Comparison of ENCODE assay signal across 25 cellular contexts in genomic region chr19:30003862-30004261, GRCh38.
DNase-seq lines count a peak whose midpoint lies in the region; ATAC-seq and TF ChIP-seq lines count a peak whose summit lies in the region.
"Had no signal": no experiment of that assay in that cellular context is flagged by ENCODE, and none has a peak within 500 bp of the region (broad histone marks: within the 10 kb centered on the region; RNA-seq: fewer than 3 reads in every experiment).

No MANE protein-coding gene starts in this region.

- H3K4me3 Mint-ChIP-seq in neural crest cell: peak overlapping the region; percentile 8
- no peak overlapping the region for H3K4me3 Mint-ChIP-seq in activated CD8-positive, alpha-beta memory T cell treated with anti-CD3 and anti-CD28 coated beads, Interleukin-2, amount 10 ng/mL, durations not matched to agents 7 days and 5 days
- H3K4me3 Mint-ChIP-seq: activated CD4-positive, alpha-beta T cell treated with anti-CD3 and anti-CD28 coated beads for 36 hours; activated T-cell treated with anti-CD3 and anti-CD28 coated beads, Interleukin-2, amount 50 U/mL, for 24 hours; CD8-positive, alpha-beta memory T cell; T-helper 1 cell treated with Interleukin-12 subunit alpha and Interleukin-12 subunit beta and Interleukin-4 antibody, amounts not matched to agents 30 μg/mL and 1 μg/mL, for 36 hours had no signal

- H3K4me3 ChIP-seq in fibroblast of villous mesenchyme (ENCODE audit: low read depth, low read length): no peak overlapping the region
- H3K4me3 ChIP-seq: lung had no signal

- no peaks in the 10 kb centered on the region for H3K27me3 Mint-ChIP-seq in neural crest cell (ENCODE audit: low read depth)
- H3K27me3 Mint-ChIP-seq in activated CD8-positive, alpha-beta memory T cell treated with anti-CD3 and anti-CD28 coated beads, Interleukin-2, amount 10 ng/mL, durations not matched to agents 7 days and 5 days: no peaks in the 10 kb centered on the region
- H3K27me3 Mint-ChIP-seq: activated CD4-positive, alpha-beta T cell treated with anti-CD3 and anti-CD28 coated beads for 36 hours; activated T-cell treated with anti-CD3 and anti-CD28 coated beads, Interleukin-2, amount 50 U/mL, for 24 hours; CD8-positive, alpha-beta memory T cell had no signal

- CTCF ChIA-PET in activated CD8-positive, alpha-beta memory T cell treated with anti-CD3 and anti-CD28 coated beads, Interleukin-2, amount 10 ng/mL, durations not matched to agents 7 days and 5 days (lab: Charles Lee): interaction anchor here (0.8 kb wide), 1 partner anchor 9 kb away, joined by 3 read pairs; no protein-coding TSS in a partner anchor

- DNase-seq in NCI-H1417 (lab: John Stamatoyannopoulos, UW): peak in 2 of 3 experiments; percentile 26 to 73
- DNase-seq in NCI-H1417 treated with DMSO at 0.1 percent for 48 hours (lab: John Stamatoyannopoulos, UW): no peak
- peak; percentile 44 for DNase-seq in NCI-H146 treated with DMSO at 0.1 percent for 48 hours (lab: John Stamatoyannopoulos, UW; ENCODE audit: unreplicated experiment)
- peak; percentile 49 for DNase-seq in fibroblast of villous mesenchyme (ENCODE audit: low read depth)
- DNase-seq in neural crest cell (ENCODE audit: low read depth, low spot score): no peak
- no peak for DNase-seq in activated CD8-positive, alpha-beta memory T cell treated with anti-CD3 and anti-CD28 coated beads, Interleukin-2, amount 10 ng/mL, durations not matched to agents 7 days and 5 days
- DNase-seq in COLO668 (lab: John Stamatoyannopoulos, UW; ENCODE audit: unreplicated experiment): no peak
- DNase-seq in DMS 273 treated with DMSO at 0.1 percent for 48 hours (lab: John Stamatoyannopoulos, UW): no peak
- DNase-seq: activated CD4-positive, alpha-beta T cell treated with anti-CD3 and anti-CD28 coated beads for 36 hours; activated CD8-positive, alpha-beta memory T cell treated with anti-CD3 and anti-CD28 coated beads for 24 hours; activated naive CD4-positive, alpha-beta T cell; activated T-cell treated with anti-CD3 and anti-CD28 coated beads, Interleukin-2, amount 50 U/mL, for 24 hours; amygdala; CD8-positive, alpha-beta memory T cell; GDM1; islet precursor cell; NCI-H1048; NCI-H774; nucleus accumbens; RPMI8226; small intestine; stimulated activated CD4-positive, alpha-beta T cell treated with anti-CD3 and anti-CD28 coated beads, Interleukin-1b, Interleukin-23, amount 100 ng/mL, for 48 hours; trophoblast cell had no signal

- TF ChIP-seq CTCF in fibroblast of villous mesenchyme (IDR thresholded peaks at IDR 0.05; ENCODE audit: insufficient read depth, low read depth, low read length) (no peak), neural crest cell (conservative IDR thresholded peaks at IDR 0.05) (no peak)

- no peak overlapping the region for H3K27ac Mint-ChIP-seq in neural crest cell (ENCODE audit: unreplicated experiment)
- H3K27ac Mint-ChIP-seq in activated CD8-positive, alpha-beta memory T cell treated with anti-CD3 and anti-CD28 coated beads, Interleukin-2, amount 10 ng/mL, durations not matched to agents 7 days and 5 days: no peak overlapping the region
- H3K27ac Mint-ChIP-seq: activated CD4-positive, alpha-beta T cell treated with anti-CD3 and anti-CD28 coated beads for 36 hours; CD8-positive, alpha-beta memory T cell; T-helper 1 cell treated with Interleukin-12 subunit alpha and Interleukin-12 subunit beta and Interleukin-4 antibody, amounts not matched to agents 30 μg/mL and 1 μg/mL, for 36 hours had no signal

- peaks cover 30% of the 10 kb centered on the region for H3K4me1 Mint-ChIP-seq in neural crest cell
- H3K4me1 Mint-ChIP-seq in activated CD8-positive, alpha-beta memory T cell treated with anti-CD3 and anti-CD28 coated beads, Interleukin-2, amount 10 ng/mL, durations not matched to agents 7 days and 5 days: peaks cover 38% of the 10 kb centered on the region

- peaks cover 14% of the 10 kb centered on the region for H3K9me3 Mint-ChIP-seq in neural crest cell
- H3K9me3 Mint-ChIP-seq in activated CD8-positive, alpha-beta memory T cell treated with anti-CD3 and anti-CD28 coated beads, Interleukin-2, amount 10 ng/mL, durations not matched to agents 7 days and 5 days (ENCODE audit: low read depth): peaks cover 2% of the 10 kb centered on the region

- H3K36me3 Mint-ChIP-seq in neural crest cell (ENCODE audit: low read depth): peaks cover 32% of the 10 kb centered on the region
- peaks cover 54% of the 10 kb centered on the region for H3K36me3 Mint-ChIP-seq in activated CD8-positive, alpha-beta memory T cell treated with anti-CD3 and anti-CD28 coated beads, Interleukin-2, amount 10 ng/mL, durations not matched to agents 7 days and 5 days

- ATAC-seq in activated CD8-positive, alpha-beta memory T cell treated with anti-CD3 and anti-CD28 coated beads, Interleukin-2, amount 10 ng/mL, durations not matched to agents 7 days and 5 days: no peak
- ATAC-seq: activated CD4-positive, alpha-beta T cell treated with anti-CD3 and anti-CD28 coated beads for 36 hours had no signal

Comparison
In these comparisons a context has a peak if more than half of its experiments do, and no peak if none do; other contexts are left out.
1. DNase-seq: peak in NCI-H1417 (2 of 3), NCI-H146 treated with DMSO at 0.1 percent for 48 hours (single experiment) and fibroblast of villous mesenchyme (single experiment); none in NCI-H1417 treated with DMSO at 0.1 percent for 48 hours (single experiment), neural crest cell (single experiment), activated CD8-positive, alpha-beta memory T cell treated with anti-CD3 and anti-CD28 coated beads, Interleukin-2, amount 10 ng/mL, durations not matched to agents 7 days and 5 days (single experiment), COLO668 (single experiment) and DMS 273 treated with DMSO at 0.1 percent for 48 hours (single experiment).